17 cellular contexts compared by ENCODE assay signal in the genomic region with DNA sequence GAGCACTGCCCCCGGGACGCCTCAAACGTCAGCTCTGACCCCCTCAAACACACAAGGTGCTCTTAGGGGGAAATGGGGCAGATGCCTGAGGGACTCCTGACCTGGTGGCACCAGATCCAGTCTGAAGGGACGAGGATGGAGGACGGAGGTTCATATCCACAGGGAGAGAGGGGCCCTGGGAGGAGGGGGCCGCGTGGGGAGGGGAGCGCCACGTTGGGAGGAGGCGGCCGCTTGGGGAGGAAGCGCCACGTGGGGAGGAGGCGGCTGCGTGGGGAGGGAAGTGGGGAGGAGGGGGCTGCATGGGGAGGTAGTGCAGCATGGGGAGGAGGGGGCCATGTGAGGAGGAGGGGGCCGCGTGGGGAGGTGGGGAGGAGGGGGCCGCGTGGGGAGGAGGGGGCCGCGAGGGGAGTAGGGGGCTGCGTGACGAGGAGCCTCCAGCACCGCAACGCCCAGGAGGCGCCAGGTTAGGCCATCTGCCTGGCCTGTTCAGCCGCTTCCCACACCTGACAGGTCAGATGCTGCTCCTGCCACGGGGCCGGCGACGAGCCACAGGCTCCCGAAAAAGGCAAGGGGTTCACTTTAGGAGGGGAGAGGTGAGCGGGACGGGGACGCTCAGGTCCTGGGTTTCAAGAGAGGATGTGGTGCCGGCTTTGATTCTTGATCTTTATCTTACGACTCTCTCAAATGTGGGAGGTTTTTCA. TPM values are rescaled to one million over a fixed set of nuclear protein-coding genes. Genes with fewer than 3 reads are reported as not detected.
A peak's percentile ranks its signal among the peaks of the same experiment; 100 is the strongest.
DNase-seq lines count a peak whose midpoint lies in the region; ATAC-seq and TF ChIP-seq lines count a peak whose summit lies in the region.
"Had no signal": no experiment of that assay in that cellular context is flagged by ENCODE, and none has a peak within 500 bp of the region (broad histone marks: within the 10 kb centered on the region; RNA-seq: fewer than 3 reads in every experiment).

No MANE protein-coding gene starts in this region.

- no peaks in the 10 kb centered on the region for H3K9me2 ChIP-seq in GM23338 (ENCODE audit: insufficient read depth)

- no peak overlapping the region for H3K9ac ChIP-seq in neural progenitor cell
- H3K9ac ChIP-seq: parathyroid adenoma had no signal

- intact Hi-C loops in Calu3 (cut with micrococcal nuclease; ENCODE audit: unreplicated experiment): no loop called here

- H3K79me2 ChIP-seq in GM23338 (replicated peaks; ENCODE audit: insufficient read depth): no peaks in the 10 kb centered on the region
- no peaks in the 10 kb centered on the region for H3K79me2 ChIP-seq in neural progenitor cell (ENCODE audit: low read depth)
- H3K79me2 ChIP-seq: parathyroid adenoma had no signal

- H3K36me3 Mint-ChIP-seq in GM23338 (ENCODE audit: low read depth) (peaks cover 13% of the 10 kb centered on the region), neural progenitor cell (peaks cover 12% of the 10 kb centered on the region), Calu3 (ENCODE audit: insufficient read depth, unreplicated experiment) (no peaks in the 10 kb centered on the region)
- peaks cover 6% of the 10 kb centered on the region for H3K36me3 Mint-ChIP-seq in activated naive CD8-positive, alpha-beta T cell treated with anti-CD3 and anti-CD28 coated beads, Interleukin-2, amount 10 ng/mL, durations not matched to agents 7 days and 5 days

- no peaks in the 10 kb centered on the region for H3K9me3 ChIP-seq in neural progenitor cell (ENCODE audit: low read depth)
- H3K9me3 ChIP-seq: testis had no signal

- H4K20me1 ChIP-seq in GM23338 (replicated peaks; ENCODE audit: insufficient read depth): no peaks in the 10 kb centered on the region
- no peaks in the 10 kb centered on the region for H4K20me1 ChIP-seq in neural progenitor cell (ENCODE audit: low read depth)

- peak; percentile 21 for DNase-seq in activated CD4-positive, alpha-beta T cell treated with anti-CD3 and anti-CD28 coated beads for 48 hours
- no peak for DNase-seq in activated CD4-positive, alpha-beta T cell treated with anti-CD3 and anti-CD28 coated beads, Interleukin-2, amount 50 U/mL, for 48 hours
- DNase-seq in GM23338 (ENCODE audit: low spot score) (no peak), neural progenitor cell (ENCODE audit: low spot score) (no peak), DMS 273 treated with DMSO at 0.1 percent for 48 hours (lab: John Stamatoyannopoulos, UW) (no peak), Calu3 (no peak)
- DNase-seq in activated naive CD8-positive, alpha-beta T cell treated with anti-CD3 and anti-CD28 coated beads, Interleukin-2, amount 10 ng/mL, durations not matched to agents 7 days and 5 days: peak; percentile 35
- DNase-seq: islet precursor cell, Kasumi-1, midbrain, NCI-H1694 treated with DMSO at 0.1 percent for 48 hours, NCI-H446 treated with DMSO at 0.1 percent for 48 hours, testis had no signal

- H3K27ac Mint-ChIP-seq in GM23338: peak overlapping the region; percentile 61; the same call in 1 of the 2 replicates
- H3K27ac Mint-ChIP-seq in activated naive CD8-positive, alpha-beta T cell treated with anti-CD3 and anti-CD28 coated beads, Interleukin-2, amount 10 ng/mL, durations not matched to agents 7 days and 5 days: peak overlapping the region; percentile 42
- peak overlapping the region; percentile 52 for H3K27ac Mint-ChIP-seq in neural progenitor cell
- H3K27ac Mint-ChIP-seq in Calu3 (ENCODE audit: unreplicated experiment): no peak overlapping the region

- ATAC-seq in GM23338: peak; percentile 40; the same call in 1 of the 3 replicates
- peak; percentile 68 for ATAC-seq in activated naive CD8-positive, alpha-beta T cell treated with anti-CD3 and anti-CD28 coated beads, Interleukin-2, amount 10 ng/mL, durations not matched to agents 7 days and 5 days (ENCODE audit: low read depth)
- ATAC-seq in HG02571 (IDR thresholded peaks at IDR 0.05; ENCODE audit: unreplicated experiment): no peak

- H3K36me3 ChIP-seq in GM23338 (ENCODE audit: insufficient read depth): no peaks in the 10 kb centered on the region
- H3K36me3 ChIP-seq in neural progenitor cell: no peaks in the 10 kb centered on the region

- H3F3A ChIP-seq in GM23338 (replicated peaks; ENCODE audit: low read depth) (no peaks in the 10 kb centered on the region), neural progenitor cell (ENCODE audit: low read depth) (no peaks in the 10 kb centered on the region)

- TF ChIP-seq CTCF in GM23338 (conservative IDR thresholded peaks at IDR 0.05; ENCODE audit: low read depth in 2 of 2): no peak
- TF ChIP-seq CTCF in neural progenitor cell (IDR thresholded peaks at IDR 0.05): no peak
- no peak for TF ChIP-seq CTCF in Calu3 (IDR thresholded peaks at IDR 0.05; ENCODE audit: unreplicated experiment)

- H3K27me3 Mint-ChIP-seq in GM23338 (ENCODE audit: insufficient read depth, low read depth, poor library complexity) (peaks cover 3% of the 10 kb centered on the region), neural progenitor cell (ENCODE audit: insufficient read depth, low read depth) (no peaks in the 10 kb centered on the region), Calu3 (ENCODE audit: unreplicated experiment) (no peaks in the 10 kb centered on the region)
- no peaks in the 10 kb centered on the region for H3K27me3 Mint-ChIP-seq in activated naive CD8-positive, alpha-beta T cell treated with anti-CD3 and anti-CD28 coated beads, Interleukin-2, amount 10 ng/mL, durations not matched to agents 7 days and 5 days

- H2AFZ ChIP-seq in GM23338 (no peak overlapping the region), neural progenitor cell (replicated peaks) (no peak overlapping the region)
- H2AFZ ChIP-seq: parathyroid adenoma had no signal

- no peak overlapping the region for H3K27ac ChIP-seq in GM23338 (ENCODE audit: low read depth)
- H3K27ac ChIP-seq in neural progenitor cell: no peak overlapping the region
- H3K27ac ChIP-seq: C4-2B, parathyroid adenoma, SK-N-MC, testis had no signal

- H3K4me2 ChIP-seq in GM23338 (no peak overlapping the region), neural progenitor cell (no peak overlapping the region)

- H3K9me3 Mint-ChIP-seq in GM23338: no peaks in the 10 kb centered on the region
- no peaks in the 10 kb centered on the region for H3K9me3 Mint-ChIP-seq in activated naive CD8-positive, alpha-beta T cell treated with anti-CD3 and anti-CD28 coated beads, Interleukin-2, amount 10 ng/mL, durations not matched to agents 7 days and 5 days
- no peaks in the 10 kb centered on the region for H3K9me3 Mint-ChIP-seq in neural progenitor cell
- no peaks in the 10 kb centered on the region for H3K9me3 Mint-ChIP-seq in Calu3 (ENCODE audit: low read depth, unreplicated experiment)

- no peak overlapping the region for H3K4me3 ChIP-seq in GM23338
- no peak overlapping the region for H3K4me3 ChIP-seq in neural progenitor cell
- H3K4me3 ChIP-seq: SK-N-MC, testis had no signal

- no peak overlapping the region for H3K4me3 Mint-ChIP-seq in GM23338
- H3K4me3 Mint-ChIP-seq in activated naive CD8-positive, alpha-beta T cell treated with anti-CD3 and anti-CD28 coated beads, Interleukin-2, amount 10 ng/mL, durations not matched to agents 7 days and 5 days: no peak overlapping the region
- H3K4me3 Mint-ChIP-seq in neural progenitor cell: no peak overlapping the region
- H3K4me3 Mint-ChIP-seq in Calu3 (ENCODE audit: low read depth, unreplicated experiment): no peak overlapping the region

- H3K4me1 ChIP-seq in GM23338 (ENCODE audit: insufficient read depth): no peaks in the 10 kb centered on the region
- H3K4me1 ChIP-seq in neural progenitor cell: no peaks in the 10 kb centered on the region
- H3K4me1 ChIP-seq: parathyroid adenoma, testis had no signal

- CTCF ChIA-PET in Calu3 (lab: Charles Lee): no interaction called here

- POLR2A ChIA-PET in activated naive CD8-positive, alpha-beta T cell treated with anti-CD3 and anti-CD28 coated beads, Interleukin-2, amount 10 ng/mL, durations not matched to agents 7 days and 5 days (lab: Charles Lee): no interaction called here

- BruUV-seq in Calu3 (replicated peaks; lab: Mats Ljungman, UMichigan): no TSS peak

- H3K4me1 Mint-ChIP-seq in GM23338: no peaks in the 10 kb centered on the region; the same call in 2 of the 3 replicates
- H3K4me1 Mint-ChIP-seq in activated naive CD8-positive, alpha-beta T cell treated with anti-CD3 and anti-CD28 coated beads, Interleukin-2, amount 10 ng/mL, durations not matched to agents 7 days and 5 days: peaks cover 6% of the 10 kb centered on the region
- H3K4me1 Mint-ChIP-seq in neural progenitor cell: peaks cover 2% of the 10 kb centered on the region
- H3K4me1 Mint-ChIP-seq in Calu3 (ENCODE audit: low read depth, unreplicated experiment): no peaks in the 10 kb centered on the region

- H3K27me3 ChIP-seq in GM23338 (ENCODE audit: insufficient read depth) (no peaks in the 10 kb centered on the region), neural progenitor cell (no peaks in the 10 kb centered on the region)
- H3K27me3 ChIP-seq: testis had no signal

TF ChIP-seq in GM23338, 12 proteins besides CTCF, POLR2A, EP300 and RAD21 (continues in another document):
- TF ChIP-seq POLR2AphosphoS5 (IDR thresholded peaks at IDR 0.05; ENCODE audit: low read depth): no peak
- no peak for TF ChIP-seq CREB1 (CRISPR knock-in tag; IDR thresholded peaks at IDR 0.05; ENCODE audit: low read depth)
- TF ChIP-seq ZNF114 (CRISPR knock-in tag; IDR thresholded peaks at IDR 0.05): no peak
- no peak for TF ChIP-seq EZH2phosphoT487 (IDR thresholded peaks at IDR 0.05; ENCODE audit: unreplicated experiment)
- no peak for TF ChIP-seq EZH2 (IDR thresholded peaks at IDR 0.05; ENCODE audit: low read depth, unreplicated experiment)

RNA-seq across cellular contexts. Expression of gene C13orf46, which starts 36.7 kb away (rescaled TPM):
- 1.5 TPM in 1 of 2 replicates, not detected in the other for total RNA-seq in GM23338 (2014; rRNA removed; shearing (Covaris generic))
- polyA plus RNA-seq in GM23338 (2016; fragmentation: Nextera tagmentation; extraction: Ambion mirVana): 0.12 and 0.44 TPM in 2 replicates
- 1 to 10 TPM; 4.0 to 4.9 TPM for total RNA-seq in activated naive CD8-positive, alpha-beta T cell treated with anti-CD3 and anti-CD28 coated beads, Interleukin-2, amount 10 ng/mL, durations not matched to agents 7 days and 5 days
- not detected in 2 replicates for total RNA-seq in neural progenitor cell (ENCODE audit: low replicate concordance)
- total RNA-seq in Calu3 (2022): 0.29 and 0.33 TPM in 2 replicates

Comparison
In these comparisons a context has a peak if more than half of its experiments do, and no peak if none do; other contexts are left out.
1. DNase-seq: peak in activated CD4-positive, alpha-beta T cell treated with anti-CD3 and anti-CD28 coated beads for 48 hours (single experiment) and activated naive CD8-positive, alpha-beta T cell treated with anti-CD3 and anti-CD28 coated beads, Interleukin-2, amount 10 ng/mL, durations not matched to agents 7 days and 5 days (single experiment); none in activated CD4-positive, alpha-beta T cell treated with anti-CD3 and anti-CD28 coated beads, Interleukin-2, amount 50 U/mL, for 48 hours (0 of 2), GM23338 (single experiment), neural progenitor cell (single experiment), DMS 273 treated with DMSO at 0.1 percent for 48 hours (single experiment) and Calu3 (single experiment).